8 cellular contexts compared by ENCODE assay signal in genomic region chr4:103008875-103009729, GRCh38. TPM values are rescaled to one million over a fixed set of nuclear protein-coding genes. Genes with fewer than 3 reads are reported as not detected.
A peak's percentile ranks its signal among the peaks of the same experiment; 100 is the strongest.
DNase-seq lines count a peak whose midpoint lies in the region; ATAC-seq, FAIRE-seq and TF ChIP-seq lines count a peak whose summit lies in the region.

No MANE protein-coding gene starts in this region.

- no peak for DNase-seq in activated CD4-positive, alpha-beta T cell treated with anti-CD3 and anti-CD28 coated beads for 36 hours
- no peak for DNase-seq in activated CD4-positive, alpha-beta T cell treated with anti-CD3 and anti-CD28 coated beads for 1 hour
- DNase-seq in HTR-8/SVneo (ENCODE audit: insufficient read length, low spot score) (peak; percentile 46), PC-3 (peak; percentile 73), dermis blood vessel endothelial cell (peak; percentile 86), lung (ENCODE audit: low spot score) (no peak), aorta (no peak)

- WGBS in lung, 2 donors, result 73 to 77% methylated on average over 15 of the region's 15 CpGs
- 66 to 72% methylated on average over 15 of the region's 15 CpGs for WGBS in aorta, 2 donors

- peaks cover 2% of the 10 kb centered on the region for H3K27me3 Mint-ChIP-seq in activated CD4-positive, alpha-beta T cell treated with anti-CD3 and anti-CD28 coated beads for 36 hours

- no peak overlapping the region for H3K4me3 Mint-ChIP-seq in activated CD4-positive, alpha-beta T cell treated with anti-CD3 and anti-CD28 coated beads for 36 hours

- no peak for FAIRE-seq in HTR-8/SVneo (lab: Jason Lieb, UNC)

- no peaks in the 10 kb centered on the region for H3K36me3 ChIP-seq in PC-3 (ENCODE audit: low read depth, low read length)
- no peaks in the 10 kb centered on the region for H3K36me3 ChIP-seq in lung (ENCODE audit: control insufficient read depth in 2 of 2, insufficient read depth in 2 of 2, low read length in 2 of 2)
- no peaks in the 10 kb centered on the region for H3K36me3 ChIP-seq in aorta (ENCODE audit: control insufficient read depth in 1 of 2, insufficient read depth in 2 of 2, low read length in 1 of 2)

- intact Hi-C loops in activated CD4-positive, alpha-beta T cell treated with anti-CD3 and anti-CD28 coated beads for 36 hours (cut with DNase I, micrococcal nuclease), result loop anchor here (1.0 to 10.0 kb wide), 9 partner anchors 182 to 754 kb away; partner anchors contain the start of genes SLC39A8 (in 1 of the 2) and UBE2D3 (in 1 of the 2)
- intact Hi-C loops in PC-3 (cut with micrococcal nuclease), result loop anchor here (1.0 to 10.0 kb wide), 5 partner anchors 142 to 578 kb away; partner anchors contain the start of gene CISD2
- intact Hi-C loops in aorta (cut with DNase I), result loop anchor here (2.0 to 5.0 kb wide), 2 partner anchors 388 to 567 kb away; no protein-coding TSS in a partner anchor

- no peak overlapping the region for H2AFZ ChIP-seq in PC-3 (ENCODE audit: low read length)

- H3F3A ChIP-seq in PC-3 (ENCODE audit: low read length, unreplicated experiment), result no peaks in the 10 kb centered on the region

- H3K27ac ChIP-seq in PC-3 (ENCODE audit: low read length) (no peak overlapping the region), lung (ENCODE audit: low read depth in 1 of 2, low read length in 1 of 2) (no peak overlapping the region), aorta (ENCODE audit: low read depth in 1 of 2, low read length in 2 of 2) (no peak overlapping the region)

- peak; percentile 95 for ATAC-seq in activated CD4-positive, alpha-beta T cell treated with anti-CD3 and anti-CD28 coated beads for 36 hours
- peak; percentile 80 for ATAC-seq in GM21515 (IDR thresholded peaks at IDR 0.05; ENCODE audit: unreplicated experiment)
- peak; percentile 77 for ATAC-seq in PC-3
- ATAC-seq in lung (ENCODE audit: insufficient read depth, low FRiP score), result peak; percentile 78
- ATAC-seq in aorta (ENCODE audit: low FRiP score), result peak; percentile 87

- no peaks in the 10 kb centered on the region for H3K4me1 Mint-ChIP-seq in activated CD4-positive, alpha-beta T cell treated with anti-CD3 and anti-CD28 coated beads for 36 hours

- no peaks in the 10 kb centered on the region for H3K27me3 ChIP-seq in PC-3 (ENCODE audit: low read length)
- no peaks in the 10 kb centered on the region for H3K27me3 ChIP-seq in lung (ENCODE audit: control insufficient read depth, insufficient read depth)
- H3K27me3 ChIP-seq in aorta (ENCODE audit: control insufficient read depth in 1 of 2, insufficient read depth in 2 of 2, low read length in 1 of 2), result no peaks in the 10 kb centered on the region

- H3K36me3 Mint-ChIP-seq in activated CD4-positive, alpha-beta T cell treated with anti-CD3 and anti-CD28 coated beads for 36 hours (ENCODE audit: low read depth), result no peaks in the 10 kb centered on the region

- no peaks in the 10 kb centered on the region for H3K9me3 ChIP-seq in PC-3 (ENCODE audit: low read length)
- H3K9me3 ChIP-seq in lung (ENCODE audit: control insufficient read depth in 2 of 2, insufficient read depth in 1 of 2, low read length in 1 of 2), result no peaks in the 10 kb centered on the region
- H3K9me3 ChIP-seq in aorta (ENCODE audit: control insufficient read depth, low read length), result no peaks in the 10 kb centered on the region

- H3K27ac Mint-ChIP-seq in activated CD4-positive, alpha-beta T cell treated with anti-CD3 and anti-CD28 coated beads for 36 hours, result no peak overlapping the region

- no peaks in the 10 kb centered on the region for H3K9me3 Mint-ChIP-seq in activated CD4-positive, alpha-beta T cell treated with anti-CD3 and anti-CD28 coated beads for 36 hours (ENCODE audit: low read depth)

- CTCF ChIA-PET in activated CD4-positive, alpha-beta T cell treated with anti-CD3 and anti-CD28 coated beads for 36 hours (lab: Charles Lee), result interaction anchor here (0.5 to 2.5 kb wide), 25 partner anchors 9 to 707 kb away, joined by 3 to 15 read pairs (median 3); partner anchors contain the start of genes BDH2 and UBE2D3
- CTCF ChIA-PET in PC-3 (lab: Charles Lee), result interaction anchor here (1.0 kb wide), 1 partner anchor 23 kb away, joined by 5 read pairs; no protein-coding TSS in a partner anchor

- H3K9me2 ChIP-seq in PC-3 (replicated peaks; ENCODE audit: low read length), result no peaks in the 10 kb centered on the region

- no TSS peak for BruUV-seq in PC-3 (replicated peaks; lab: Mats Ljungman, UMichigan)

- H3K4me3 ChIP-seq in PC-3 (ENCODE audit: low read length), result no peak overlapping the region
- no peak overlapping the region for H3K4me3 ChIP-seq in lung
- no peak overlapping the region for H3K4me3 ChIP-seq in aorta (ENCODE audit: low read length in 2 of 2)

- no peaks in the 10 kb centered on the region for H3K79me2 ChIP-seq in PC-3 (ENCODE audit: low read length)

- POLR2A ChIA-PET in activated CD4-positive, alpha-beta T cell treated with anti-CD3 and anti-CD28 coated beads for 36 hours (lab: Charles Lee), result interaction anchor here (0.7 kb wide), 1 partner anchor 388 kb away, joined by 4 read pairs; no protein-coding TSS in a partner anchor
- POLR2A ChIA-PET in PC-3 (lab: Charles Lee; ENCODE audit: unreplicated experiment), result interaction anchor here (0.6 kb wide), 1 partner anchor 91 kb away, joined by 3 read pairs; the partner anchor contains the start of gene BDH2

- TF ChIP-seq CTCF in PC-3 (conservative IDR thresholded peaks at IDR 0.05; ENCODE audit: low read depth, low read length) (peak; percentile 80), lung (IDR thresholded peaks at IDR 0.05; ENCODE audit: control extremely low read depth, extremely low read depth) (peak; percentile 75)

- H4K20me1 ChIP-seq in PC-3 (ENCODE audit: low read length), result no peaks in the 10 kb centered on the region

- H3K4me2 ChIP-seq in PC-3 (ENCODE audit: low read length), result no peak overlapping the region

- H3K4me1 ChIP-seq in PC-3 (ENCODE audit: insufficient read depth, low read length) (peaks cover 12% of the 10 kb centered on the region), lung (ENCODE audit: control insufficient read depth in 2 of 2, insufficient read depth in 2 of 2, low read length in 2 of 2) (peaks cover 5 to 6% of the 10 kb centered on the region in 2 donors), aorta (ENCODE audit: control insufficient read depth in 1 of 2, insufficient read depth in 2 of 2, low read length in 2 of 2) (no peaks in the 10 kb centered on the region)

- H3K9ac ChIP-seq in PC-3 (ENCODE audit: low read length), result no peak overlapping the region

RNA-seq across cellular contexts. Expression of gene SLC9B1, which starts 10.4 kb away (rescaled TPM):
- total RNA-seq in activated CD4-positive, alpha-beta T cell treated with anti-CD3 and anti-CD28 coated beads for 36 hours, result 1 to 10 TPM; 1.8 to 3.7 TPM
- not detected in 2 replicates for total RNA-seq in PC-3 (2014; rRNA removed)
- total RNA-seq in dermis blood vessel endothelial cell, result 0.09 TPM in 1 of 2 replicates, not detected in the other
- 1 to 10 TPM in 1 of 2 donors, under 1 TPM in 1; 0.49 to 4.6 TPM for total RNA-seq in lung
- under 1 TPM; 0.12 to 0.22 TPM for polyA plus RNA-seq in lung
- total RNA-seq in aorta, result 1 to 10 TPM; 1.6 TPM
- under 1 TPM in 1 of 2 donors, not detected in 1; 0.13 TPM for polyA plus RNA-seq in aorta

Comparison
In these comparisons a context has a peak if more than half of its experiments do, and no peak if none do; other contexts are left out.
1. DNase-seq: peak in HTR-8/SVneo (single experiment), PC-3 (single experiment) and dermis blood vessel endothelial cell (single experiment); none in activated CD4-positive, alpha-beta T cell treated with anti-CD3 and anti-CD28 coated beads for 36 hours (single experiment), activated CD4-positive, alpha-beta T cell treated with anti-CD3 and anti-CD28 coated beads for 1 hour (single experiment), lung (single experiment) and aorta (0 of 2).
2. Peak in every context shown above with its lines, with median percentiles within 50 percentile points of each other: ATAC-seq.